ENCODE assay signal across 39 cellular contexts in the genomic region with DNA sequence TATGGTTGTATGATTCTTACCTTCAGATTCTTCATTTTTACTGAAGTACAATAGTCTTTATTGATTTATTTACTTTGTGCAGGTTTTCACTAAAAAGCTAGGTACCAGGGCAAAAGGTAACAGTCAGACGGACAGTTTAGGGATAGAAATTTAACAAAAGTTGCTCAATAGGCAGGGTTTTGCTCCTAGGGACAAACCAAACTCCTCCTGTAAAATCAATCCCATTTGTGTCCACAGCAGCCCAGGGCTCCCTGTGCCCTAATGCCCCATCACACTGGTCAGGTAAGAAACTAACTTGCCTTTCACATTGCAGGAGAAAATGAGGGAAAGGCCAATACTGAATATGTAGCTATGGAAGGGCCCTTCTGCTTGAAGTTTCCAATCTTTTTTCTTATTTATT.
"Had no signal": no experiment of that assay in that cellular context is flagged by ENCODE, and none has a peak within 500 bp of the region (broad histone marks: within the 10 kb centered on the region; RNA-seq: fewer than 3 reads in every experiment).

No MANE protein-coding gene starts in this region.

- H3K27me3 Mint-ChIP-seq: activated naive CD4-positive, alpha-beta T cell treated with anti-CD3 and anti-CD28 coated beads, Interleukin-2, amount 10 ng/mL, durations not matched to agents 7 days and 5 days; activated naive CD4-positive, alpha-beta T cell treated with anti-CD3 and anti-CD28 coated beads, Interleukin-2, amount 50 U/mL, for 24 hours; activated naive CD8-positive, alpha-beta T cell; activated naive CD8-positive, alpha-beta T cell treated with anti-CD3 and anti-CD28 coated beads for 36 hours; activated naive CD8-positive, alpha-beta T cell treated with anti-CD3 and anti-CD28 coated beads, Interleukin-2, amount 10 ng/mL, durations not matched to agents 7 days and 5 days; activated naive CD8-positive, alpha-beta T cell treated with anti-CD3 and anti-CD28 coated beads, Interleukin-2, amount 50 U/mL, for 24 hours; activated T-cell treated with anti-CD3 and anti-CD28 coated beads, Interleukin-2, amount 50 U/mL, for 24 hours had no signal

- H3K4me3 ChIP-seq: adrenal gland, ascending aorta, body of pancreas, cardiac muscle cell had no signal

- H3K9me3 Mint-ChIP-seq: activated naive CD4-positive, alpha-beta T cell treated with anti-CD3 and anti-CD28 coated beads for 36 hours; activated naive CD4-positive, alpha-beta T cell treated with anti-CD3 and anti-CD28 coated beads, Interleukin-2, amount 10 ng/mL, durations not matched to agents 7 days and 5 days; activated naive CD4-positive, alpha-beta T cell treated with anti-CD3 and anti-CD28 coated beads, Interleukin-2, amount 50 U/mL, for 24 hours; activated naive CD8-positive, alpha-beta T cell treated with anti-CD3 and anti-CD28 coated beads for 36 hours; activated naive CD8-positive, alpha-beta T cell treated with anti-CD3 and anti-CD28 coated beads, Interleukin-2, amount 10 ng/mL, durations not matched to agents 7 days and 5 days; activated naive CD8-positive, alpha-beta T cell treated with anti-CD3 and anti-CD28 coated beads, Interleukin-2, amount 50 U/mL, for 24 hours; activated T-cell treated with anti-CD3 and anti-CD28 coated beads, Interleukin-2, amount 50 U/mL, for 24 hours; activated T-cell treated with anti-CD3 and anti-CD28 coated beads, Interleukin-2, amount 50 U/mL, for 4 hours; activated T-helper 1 cell treated with anti-CD3 and anti-CD28 coated beads, Interleukin-12 subunit alpha, Interleukin-12 subunit beta, Interleukin-2, Interleukin-4 antibody, amounts not matched to agents 30 ng/mL and 10 ng/mL and 1 ng/mL, durations not matched to agents 14 hours and 24 hours and 36 hours; activated T-helper 17 cell treated with anti-CD3 and anti-CD28 coated beads, Interleukin-2, amount 50 U/mL, for 72 hours; activated T-helper 2 cell treated with anti-CD3 and anti-CD28 coated beads, Interferon-gamma antibody, Interleukin-2, Interleukin-4, amounts not matched to agents 10 μg/mL and 5 μg/mL and 100 μg/mL, durations not matched to agents 14 hours and 24 hours and 36 hours; brain; central memory CD8-positive, alpha-beta T cell had no signal

- DNase-seq: activated effector memory CD4-positive, alpha-beta T cell treated with anti-CD3 and anti-CD28 coated beads, Interleukin-2, amount 50 U/mL, for 16 hours; activated effector memory CD4-positive, alpha-beta T cell treated with Interleukin-2 at 50 U/mL for 16 hours; activated gamma-delta T cell; activated gamma-delta T cell treated with Interleukin-2 at 50 U/mL for 16 hours; activated naive CD4-positive, alpha-beta T cell; activated naive CD4-positive, alpha-beta T cell treated with anti-CD3 and anti-CD28 coated beads for 36 hours; activated naive CD4-positive, alpha-beta T cell treated with anti-CD3 and anti-CD28 coated beads, Interleukin-2, amount 10 ng/mL, durations not matched to agents 7 days and 5 days; activated naive CD4-positive, alpha-beta T cell treated with anti-CD3 and anti-CD28 coated beads, Interleukin-2, amount 50 U/mL, for 16 hours; activated naive CD4-positive, alpha-beta T cell treated with Interleukin-2 at 50 U/mL for 16 hours; activated naive CD8-positive, alpha-beta T cell treated with anti-CD3 and anti-CD28 coated beads for 36 hours; activated naive CD8-positive, alpha-beta T cell treated with anti-CD3 and anti-CD28 coated beads, Interleukin-2, amount 10 ng/mL, durations not matched to agents 7 days and 5 days; activated naive CD8-positive, alpha-beta T cell treated with anti-CD3 and anti-CD28 coated beads, Interleukin-2, amount 50 U/mL, for 24 hours; activated T-cell treated with anti-CD3 and anti-CD28 coated beads, Interleukin-2, amount 50 U/mL, for 1 hour; activated T-cell treated with anti-CD3 and anti-CD28 coated beads, Interleukin-2, amount 50 U/mL, for 24 hours; activated T-cell treated with anti-CD3 and anti-CD28 coated beads, Interleukin-2, amount 50 U/mL, for 4 hours; activated T-cell treated with anti-CD3 and anti-CD28 coated beads, Interleukin-2, amount 50 U/mL, for 48 hours; activated T-cell treated with anti-CD3 and anti-CD28 coated beads, Interleukin-2, amount 50 U/mL, for 72 hours; adrenal gland; amniotic stem cell; amygdala; anterior cingulate cortex; aorta; body of pancreas; brain microvascular endothelial cell; caudate nucleus; central memory CD4-positive, alpha-beta T cell; cerebellar nuclear complex had no signal

- H3K36me3 ChIP-seq: adrenal gland, ascending aorta, brain microvascular endothelial cell, cardiac muscle cell had no signal

- H3K27ac Mint-ChIP-seq: activated naive CD4-positive, alpha-beta T cell treated with anti-CD3 and anti-CD28 coated beads for 36 hours; activated naive CD4-positive, alpha-beta T cell treated with anti-CD3 and anti-CD28 coated beads, Interleukin-2, amount 10 ng/mL, durations not matched to agents 7 days and 5 days; activated naive CD4-positive, alpha-beta T cell treated with anti-CD3 and anti-CD28 coated beads, Interleukin-2, amount 50 U/mL, for 24 hours; activated naive CD4-positive, alpha-beta T cell treated with anti-CD3 and anti-CD28 coated beads, Interleukin-2, amount 50 U/mL, for 72 hours; activated naive CD8-positive, alpha-beta T cell; activated naive CD8-positive, alpha-beta T cell treated with anti-CD3 and anti-CD28 coated beads for 36 hours; activated naive CD8-positive, alpha-beta T cell treated with anti-CD3 and anti-CD28 coated beads, Interleukin-2, amount 10 ng/mL, durations not matched to agents 7 days and 5 days; activated naive CD8-positive, alpha-beta T cell treated with anti-CD3 and anti-CD28 coated beads, Interleukin-2, amount 50 U/mL, for 24 hours; activated T-cell treated with anti-CD3 and anti-CD28 coated beads, Interleukin-2, amount 50 U/mL, for 24 hours; activated T-cell treated with anti-CD3 and anti-CD28 coated beads, Interleukin-2, amount 50 U/mL, for 72 hours; activated T-helper 1 cell treated with anti-CD3 and anti-CD28 coated beads, Interleukin-12 subunit alpha, Interleukin-12 subunit beta, Interleukin-2, Interleukin-4 antibody, amounts not matched to agents 30 ng/mL and 10 ng/mL and 1 ng/mL, durations not matched to agents 14 hours and 24 hours and 36 hours; activated T-helper 17 cell treated with anti-CD3 and anti-CD28 coated beads, Interleukin-2, amount 50 U/mL, for 72 hours; activated T-helper 2 cell treated with anti-CD3 and anti-CD28 coated beads, Interferon-gamma antibody, Interleukin-2, Interleukin-4, amounts not matched to agents 10 μg/mL and 5 μg/mL and 100 μg/mL, durations not matched to agents 14 hours and 24 hours and 36 hours had no signal

- H3K36me3 Mint-ChIP-seq: activated naive CD4-positive, alpha-beta T cell treated with anti-CD3 and anti-CD28 coated beads, Interleukin-2, amount 10 ng/mL, durations not matched to agents 7 days and 5 days; activated naive CD4-positive, alpha-beta T cell treated with anti-CD3 and anti-CD28 coated beads, Interleukin-2, amount 50 U/mL, for 24 hours; activated naive CD4-positive, alpha-beta T cell treated with anti-CD3 and anti-CD28 coated beads, Interleukin-2, amount 50 U/mL, for 72 hours; activated naive CD8-positive, alpha-beta T cell; activated naive CD8-positive, alpha-beta T cell treated with anti-CD3 and anti-CD28 coated beads for 36 hours; activated naive CD8-positive, alpha-beta T cell treated with anti-CD3 and anti-CD28 coated beads, Interleukin-2, amount 10 ng/mL, durations not matched to agents 7 days and 5 days; brain had no signal

- H3K4me1 Mint-ChIP-seq: activated naive CD4-positive, alpha-beta T cell treated with anti-CD3 and anti-CD28 coated beads, Interleukin-2, amount 10 ng/mL, durations not matched to agents 7 days and 5 days; activated naive CD4-positive, alpha-beta T cell treated with anti-CD3 and anti-CD28 coated beads, Interleukin-2, amount 50 U/mL, for 24 hours; activated naive CD8-positive, alpha-beta T cell treated with anti-CD3 and anti-CD28 coated beads for 36 hours; activated naive CD8-positive, alpha-beta T cell treated with anti-CD3 and anti-CD28 coated beads, Interleukin-2, amount 10 ng/mL, durations not matched to agents 7 days and 5 days; activated naive CD8-positive, alpha-beta T cell treated with anti-CD3 and anti-CD28 coated beads, Interleukin-2, amount 50 U/mL, for 24 hours; central memory CD8-positive, alpha-beta T cell had no signal

- H3K9me3 ChIP-seq: adrenal gland, ascending aorta, body of pancreas had no signal

- H3K27me3 ChIP-seq: adrenal gland, ascending aorta, body of pancreas, brain microvascular endothelial cell, cardiac muscle cell had no signal

- H3K4me3 Mint-ChIP-seq: activated naive CD4-positive, alpha-beta T cell treated with anti-CD3 and anti-CD28 coated beads for 36 hours; activated naive CD4-positive, alpha-beta T cell treated with anti-CD3 and anti-CD28 coated beads, Interleukin-2, amount 10 ng/mL, durations not matched to agents 7 days and 5 days; activated naive CD4-positive, alpha-beta T cell treated with anti-CD3 and anti-CD28 coated beads, Interleukin-2, amount 50 U/mL, for 24 hours; activated naive CD8-positive, alpha-beta T cell; activated naive CD8-positive, alpha-beta T cell treated with anti-CD3 and anti-CD28 coated beads for 36 hours; activated naive CD8-positive, alpha-beta T cell treated with anti-CD3 and anti-CD28 coated beads, Interleukin-2, amount 10 ng/mL, durations not matched to agents 7 days and 5 days; activated naive CD8-positive, alpha-beta T cell treated with anti-CD3 and anti-CD28 coated beads, Interleukin-2, amount 50 U/mL, for 24 hours; activated T-cell treated with anti-CD3 and anti-CD28 coated beads, Interleukin-2, amount 50 U/mL, for 24 hours; activated T-cell treated with anti-CD3 and anti-CD28 coated beads, Interleukin-2, amount 50 U/mL, for 4 hours; activated T-cell treated with anti-CD3 and anti-CD28 coated beads, Interleukin-2, amount 50 U/mL, for 72 hours; activated T-helper 1 cell treated with anti-CD3 and anti-CD28 coated beads, Interleukin-12 subunit alpha, Interleukin-12 subunit beta, Interleukin-2, Interleukin-4 antibody, amounts not matched to agents 30 ng/mL and 10 ng/mL and 1 ng/mL, durations not matched to agents 14 hours and 24 hours and 36 hours; activated T-helper 17 cell treated with anti-CD3 and anti-CD28 coated beads, Interleukin-2, amount 50 U/mL, for 72 hours; brain; central memory CD8-positive, alpha-beta T cell had no signal

- H3K27ac ChIP-seq: adrenal gland, ascending aorta, body of pancreas, brain microvascular endothelial cell, cardiac muscle cell had no signal

- ATAC-seq: activated naive CD4-positive, alpha-beta T cell treated with anti-CD3 and anti-CD28 coated beads, Interleukin-2, amount 50 U/mL, for 72 hours; activated naive CD8-positive, alpha-beta T cell treated with anti-CD3 and anti-CD28 coated beads, Interleukin-2, amount 50 U/mL, for 24 hours; activated T-cell treated with anti-CD3 and anti-CD28 coated beads, Interleukin-2, amount 50 U/mL, for 4 hours; activated T-cell treated with anti-CD3 and anti-CD28 coated beads, Interleukin-2, amount 50 U/mL, for 72 hours; activated T-helper 17 cell treated with anti-CD3 and anti-CD28 coated beads, Interleukin-2, amount 50 U/mL, for 72 hours; body of pancreas had no signal

- H3K4me1 ChIP-seq: adrenal gland, ascending aorta, body of pancreas had no signal

- FAIRE-seq: astrocyte, bronchial epithelial cell had no signal
